ENCODE assay signal across 10 cellular contexts in the genomic region with DNA sequence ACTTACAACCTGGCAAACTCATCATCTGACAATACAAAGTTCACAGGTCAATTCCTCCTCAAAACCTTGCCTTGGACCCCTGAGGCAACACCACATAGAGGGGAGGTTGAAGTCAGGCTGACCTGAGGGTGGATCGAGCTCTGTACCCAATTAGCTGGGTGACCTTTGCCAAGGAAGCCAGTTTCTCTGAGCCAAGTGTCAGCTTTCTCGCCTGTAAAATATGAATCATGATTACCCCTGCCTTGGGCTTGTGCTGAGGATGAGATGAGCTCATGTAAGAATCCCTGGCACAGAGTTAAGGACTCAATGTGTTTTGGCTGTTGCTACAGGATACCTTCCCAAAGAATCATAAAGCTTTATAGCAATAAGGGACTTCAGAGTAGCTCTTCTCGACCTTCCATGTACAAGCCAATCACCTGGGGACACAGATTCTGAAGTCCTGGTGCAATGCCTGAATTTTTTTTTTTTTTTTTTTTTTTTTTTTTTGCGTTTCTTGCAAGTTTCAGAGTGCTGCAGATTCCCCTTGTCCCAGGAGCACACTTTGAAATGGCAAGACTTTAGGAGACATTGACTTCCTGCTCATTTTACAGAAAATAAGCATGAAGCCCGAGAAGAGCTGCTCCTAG. TPM values are rescaled to one million over a fixed set of nuclear protein-coding genes. Genes with fewer than 3 reads are reported as not detected.
A peak's percentile ranks its signal among the peaks of the same experiment; 100 is the strongest.
DNase-seq lines count a peak whose midpoint lies in the region; ATAC-seq, FAIRE-seq and TF ChIP-seq lines count a peak whose summit lies in the region.
"Had no signal": no experiment of that assay in that cellular context is flagged by ENCODE, and none has a peak within 500 bp of the region (broad histone marks: within the 10 kb centered on the region; RNA-seq: fewer than 3 reads in every experiment).

No MANE protein-coding gene starts in this region.

- ATAC-seq in left ventricle myocardium superior, result no peak

- H3K9ac ChIP-seq in keratinocyte (ENCODE audit: control insufficient read depth, extremely low read depth, insufficient read depth, low read length), result no peak overlapping the region

- no peaks in the 10 kb centered on the region for H3K4me1 Mint-ChIP-seq in endothelial cell (ENCODE audit: unreplicated experiment)

- no peaks in the 10 kb centered on the region for H3K79me2 ChIP-seq in keratinocyte (ENCODE audit: control insufficient read depth, insufficient read depth, low read length)

- no peaks in the 10 kb centered on the region for H3K27me3 ChIP-seq in keratinocyte (ENCODE audit: control insufficient read depth, extremely low read depth, insufficient read depth, low read length)

- no peaks in the 10 kb centered on the region for H3K9me3 ChIP-seq in keratinocyte (ENCODE audit: control insufficient read depth, low read depth, low read length)

- peak; percentile 77 for FAIRE-seq in keratinocyte (lab: Jason Lieb, UNC)
- FAIRE-seq in urothelium cell line (lab: Jason Lieb, UNC), result no peak
- FAIRE-seq: A204.1 had no signal

- H3K4me3 Mint-ChIP-seq in endothelial cell (ENCODE audit: unreplicated experiment), result no peak overlapping the region

- no peaks in the 10 kb centered on the region for H4K20me1 ChIP-seq in keratinocyte (ENCODE audit: control insufficient read depth, extremely low read depth, insufficient read depth, low read length)

- dilution Hi-C loops in keratinocyte (cut with MboI; ENCODE audit: extremely low pct_ligation_motif_present, low sequenced_read_pairs), result no loop called here

- no peak overlapping the region for H3K27ac Mint-ChIP-seq in endothelial cell (ENCODE audit: unreplicated experiment)

- DNase-seq in cardiac septum (ENCODE audit: low spot score) (peak; percentile 50), left ventricle myocardium superior (no peak), astrocyte of the spinal cord (ENCODE audit: low read depth, low spot score) (peak; percentile 19), keratinocyte (ENCODE audit: low read depth, low spot score) (peak; percentile 28), urothelium cell line (ENCODE audit: low spot score) (peak; percentile 17), cerebellum (ENCODE audit: low spot score) (no peak), endothelial cell (ENCODE audit: low spot score) (no peak), substantia nigra (lab: John Stamatoyannopoulos, UW) (no peak)
- DNase-seq: stimulated activated CD4-positive, alpha-beta T cell treated with anti-CD3 and anti-CD28 coated beads, Interleukin-4, amount 100 ng/mL, for 1 hour had no signal

- peaks cover 23% of the 10 kb centered on the region for H3K4me1 ChIP-seq in keratinocyte (ENCODE audit: control insufficient read depth, extremely low read depth, insufficient read depth, low read length)

- H2AFZ ChIP-seq in keratinocyte (ENCODE audit: control insufficient read depth, low read length), result no peak overlapping the region

- no peaks in the 10 kb centered on the region for H3K36me3 Mint-ChIP-seq in endothelial cell (ENCODE audit: low read depth, unreplicated experiment)

- H3K9me1 ChIP-seq in keratinocyte (ENCODE audit: control insufficient read depth, extremely low read depth, insufficient read depth, low read length), result no peaks in the 10 kb centered on the region

- H3K27ac ChIP-seq in keratinocyte (ENCODE audit: control insufficient read depth, insufficient read depth, low read length), result no peak overlapping the region
- no peak overlapping the region for H3K27ac ChIP-seq in substantia nigra (ENCODE audit: low read depth, low read length, poor library complexity, severe bottlenecking)

- no peak overlapping the region for H3K4me3 ChIP-seq in astrocyte of the spinal cord (ENCODE audit: low read depth, low read length)
- H3K4me3 ChIP-seq in keratinocyte (ENCODE audit: control insufficient read depth in 2 of 3, extremely low read depth in 1 of 3, insufficient read depth in 2 of 3, low read depth in 1 of 3, low read length in 3 of 3), result no peak overlapping the region

- in situ Hi-C loops in astrocyte of the spinal cord (cut with HindIII; ENCODE audit: low sequenced_read_pairs), result no loop called here

- no peak for TF ChIP-seq CTCF in astrocyte of the spinal cord (IDR thresholded peaks at IDR 0.05; ENCODE audit: low read depth, low read length)
- no peak for TF ChIP-seq CTCF in keratinocyte (optimal IDR thresholded peaks at IDR 0.05 in 1 of 3, IDR thresholded peaks at IDR 0.05 in 1 of 3, conservative IDR thresholded peaks at IDR 0.05 in 1 of 3; ENCODE audit: extremely low read depth in 1 of 3, insufficient read depth in 2 of 3, low read length in 3 of 3)
- no peak for TF ChIP-seq CTCF in endothelial cell (IDR thresholded peaks at IDR 0.05; ENCODE audit: unreplicated experiment)

- no peak overlapping the region for H3K4me2 ChIP-seq in keratinocyte (ENCODE audit: control insufficient read depth, extremely low read depth, insufficient read depth, low read depth, low read length)

- intact Hi-C loops in cardiac septum (cut with DNase I) (loop anchor here (2.0 kb wide), 1 partner anchor 229 kb away; no protein-coding TSS in a partner anchor), left ventricle myocardium superior (cut with micrococcal nuclease) (no loop called here)

- no peaks in the 10 kb centered on the region for H3K9me3 Mint-ChIP-seq in endothelial cell (ENCODE audit: unreplicated experiment)

- H3K36me3 ChIP-seq in keratinocyte (ENCODE audit: control insufficient read depth in 2 of 2, extremely low read depth in 1 of 2, insufficient read depth in 2 of 2, low read length in 2 of 2), result no peaks in the 10 kb centered on the region

- no peaks in the 10 kb centered on the region for H3K27me3 Mint-ChIP-seq in endothelial cell (ENCODE audit: unreplicated experiment)

RNA-seq across cellular contexts. Expression of gene CACUL1, which starts 43.5 kb away (rescaled TPM):
- 31.6 TPM for total RNA-seq in cardiac septum
- 28.5 TPM for total RNA-seq in left ventricle myocardium superior
- 19.5 to 36.5 TPM (median 20.1 TPM) in 3 replicates for polyA plus RNA-seq in keratinocyte
- 17.7 TPM for polyA plus RNA-seq in keratinocyte (2011; ENCODE audit: low read depth)
- polyA plus RNA-seq in keratinocyte (2011; cell fraction: cytosol; rRNA removed), result 12.9 and 20.4 TPM in 2 replicates
- polyA plus RNA-seq in keratinocyte (2011; cell fraction: nucleus; rRNA removed), result 18.4 and 21.2 TPM in 2 replicates
- polyA plus RNA-seq in keratinocyte (2012; ENCODE audit: low replicate concordance), result 16.3 and 21.8 TPM in 2 replicates
- polyA minus RNA-seq in keratinocyte, result 13.2 to 43.8 TPM (median 20.9 TPM) in 3 replicates
- 27.2 TPM for polyA minus RNA-seq in keratinocyte (2011; cell fraction: cytosol; rRNA and poly(A)+ RNA removed)
- polyA minus RNA-seq in keratinocyte (2011; cell fraction: nucleus; rRNA and poly(A)+ RNA removed), result 29.6 and 42.8 TPM in 2 replicates
- 40.6 TPM for total RNA-seq in cerebellum
- 59.0 TPM for total RNA-seq in endothelial cell (ENCODE audit: unreplicated experiment)

Comparison
In these comparisons a context has a peak if more than half of its experiments do, and no peak if none do; other contexts are left out.
1. DNase-seq: peak in cardiac septum (single experiment), astrocyte of the spinal cord (single experiment), keratinocyte (single experiment) and urothelium cell line (single experiment); none in left ventricle myocardium superior (single experiment), cerebellum (single experiment), endothelial cell (single experiment) and substantia nigra (0 of 49).